In genomic region chr3:145282505-145282904, GRCh38 we compare ENCODE assay signal across 11 cellular contexts.
"Had no signal": no experiment of that assay in that cellular context is flagged by ENCODE, and none has a peak within 500 bp of the region (broad histone marks: within the 10 kb centered on the region; RNA-seq: fewer than 3 reads in every experiment).

No MANE protein-coding gene starts in this region.

- DNase-seq: GM23248, GOT3, H7, H9, HCEC 1CT, HFFc6 had no signal

- H3K9me3 ChIP-seq: HAP-1 had no signal

- H2AFZ ChIP-seq: GM23248, GM23338 had no signal

- FAIRE-seq: H1, H54 had no signal

- H3K4me3 ChIP-seq: GM23248, GM23338, HAP-1 had no signal

- H3K27ac ChIP-seq: GM23248 had no signal

- ATAC-seq: GM23338, HCT116 had no signal

- H3K9ac ChIP-seq: GM23248 had no signal

- H3K4me2 ChIP-seq: GM23338 had no signal

- H3K36me3 ChIP-seq: HAP-1 had no signal
